In the genomic region with DNA sequence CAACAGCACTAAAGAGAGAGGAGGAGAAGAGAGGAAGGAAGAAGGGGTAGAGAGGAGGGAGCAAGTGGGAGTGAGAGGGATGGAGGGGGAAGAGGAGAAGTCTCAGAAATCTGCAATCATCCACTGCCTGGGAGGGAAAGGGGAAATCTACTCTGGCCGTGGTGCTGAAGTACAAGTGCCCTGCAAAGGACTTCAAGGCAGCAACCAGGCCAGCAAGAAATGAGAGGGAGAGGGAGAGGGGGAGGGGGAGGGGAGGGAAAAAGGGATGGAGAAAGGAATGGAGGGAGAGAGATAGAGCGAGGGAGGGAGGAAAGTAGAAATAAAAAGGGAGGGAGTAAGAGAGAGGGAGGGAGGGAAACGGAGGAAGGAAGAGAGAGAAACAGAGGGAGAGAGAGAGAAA, we compare ENCODE assay signal across 1 cellular context.
TF ChIP-seq lines count a peak whose summit lies in the region.

No MANE protein-coding gene starts in this region.

TF ChIP-seq in WTC11, 78 proteins besides CTCF, POLR2A, EP300 and RAD21 (continued from another document):
- peak; percentile 27; the same call in 1 of the 2 replicates for TF ChIP-seq ZNF281 (CRISPR knock-in tag; IDR thresholded peaks at IDR 0.05)
TF ChIP-seq in WTC11: peak in this region for 1.
